ENCODE assay signal across 8 cellular contexts in genomic region chr3:32401141-32401540, GRCh38. TPM values are rescaled to one million over a fixed set of nuclear protein-coding genes. Genes with fewer than 3 reads are reported as not detected.
DNase-seq lines count a peak whose midpoint lies in the region; TF ChIP-seq lines count a peak whose summit lies in the region.

No MANE protein-coding gene starts in this region.

- H3K4me1 ChIP-seq in muscle layer of colon (ENCODE audit: insufficient read depth, low read length): peaks cover 9% of the 10 kb centered on the region

- H3K27me3 Mint-ChIP-seq in chondrocyte (ENCODE audit: low read depth): no peaks in the 10 kb centered on the region

- no peak for DNase-seq in GM06990 (ENCODE audit: extremely low read depth, insufficient read length)
- no peak for DNase-seq in HL-60 (ENCODE audit: low read depth in 1 of 2, low spot score in 1 of 2)
- no peak for DNase-seq in chondrocyte (ENCODE audit: low spot score)
- DNase-seq in KG1 (lab: John Stamatoyannopoulos, UW): no peak
- DNase-seq in NCI-H1048 (lab: John Stamatoyannopoulos, UW): no peak
- DNase-seq in erythroblast (lab: John Stamatoyannopoulos, UW): no peak
- DNase-seq in stimulated activated CD4-positive, alpha-beta T cell treated with anti-CD3 and anti-CD28 coated beads, Interleukin-1b, Interleukin-23, amount 100 ng/mL, for 48 hours: no peak

- no peaks in the 10 kb centered on the region for H3K9me3 Mint-ChIP-seq in chondrocyte (ENCODE audit: low read depth)

- H3K27ac ChIP-seq in HL-60 (replicated peaks) (peak overlapping the region; percentile 97), muscle layer of colon (ENCODE audit: low read depth, low read length) (peak overlapping the region; percentile 68)

- H3K27me3 ChIP-seq in GM06990 (replicated peaks; ENCODE audit: control insufficient read depth, insufficient read depth, low read length): no peaks in the 10 kb centered on the region
- H3K27me3 ChIP-seq in HL-60 (ENCODE audit: insufficient read depth, poor library complexity, severe bottlenecking): no peaks in the 10 kb centered on the region
- H3K27me3 ChIP-seq in muscle layer of colon (ENCODE audit: control insufficient read depth in 1 of 2, insufficient read depth in 2 of 2, low read length in 2 of 2): no peaks in the 10 kb centered on the region

- H3K36me3 Mint-ChIP-seq in chondrocyte (ENCODE audit: low read depth): no peaks in the 10 kb centered on the region

- H3K4me3 Mint-ChIP-seq in chondrocyte (ENCODE audit: unreplicated experiment): peak overlapping the region; percentile 77

- peaks cover 11% of the 10 kb centered on the region for H3K4me1 Mint-ChIP-seq in chondrocyte (ENCODE audit: low read depth)

- TF ChIP-seq CTCF in GM06990 (IDR thresholded peaks at IDR 0.05; ENCODE audit: insufficient read depth, low read length, poor library complexity, severe bottlenecking) (no peak), HL-60 (IDR thresholded peaks at IDR 0.05; ENCODE audit: insufficient read depth, low read length) (no peak), chondrocyte (IDR thresholded peaks at IDR 0.05) (no peak)

- no peak for TF ChIP-seq POLR2A in erythroblast (IDR thresholded peaks at IDR 0.05; ENCODE audit: low read length)

- H3K9ac ChIP-seq in muscle layer of colon (ENCODE audit: low read length): no peak overlapping the region

- H3K4me3 ChIP-seq in GM06990 (replicated peaks; ENCODE audit: low read depth, low read length): peak overlapping the region; percentile 49
- H3K4me3 ChIP-seq in HL-60 (replicated peaks; ENCODE audit: insufficient read depth, low read length): peak overlapping the region; percentile 40
- H3K4me3 ChIP-seq in muscle layer of colon (ENCODE audit: low read depth in 1 of 2, low read length in 2 of 2): peak overlapping the region; percentile 61 to 64

- H3K9me3 ChIP-seq in muscle layer of colon (ENCODE audit: low read length): no peaks in the 10 kb centered on the region

- H3K36me3 ChIP-seq in GM06990 (ENCODE audit: control insufficient read depth, insufficient read depth, low read length): no peaks in the 10 kb centered on the region
- H3K36me3 ChIP-seq in muscle layer of colon (ENCODE audit: insufficient read depth, low read length): no peaks in the 10 kb centered on the region

- H3K27ac Mint-ChIP-seq in chondrocyte (ENCODE audit: unreplicated experiment): peak overlapping the region; percentile 94

RNA-seq across cellular contexts. Expression of gene CMTM7, which starts 9.5 kb away (rescaled TPM):
- 8.8 to 10.6 TPM (median 9.3 TPM) in 3 replicates for total RNA-seq in chondrocyte
